Comparison of ENCODE assay signal across 1 cellular context in the genomic region with DNA sequence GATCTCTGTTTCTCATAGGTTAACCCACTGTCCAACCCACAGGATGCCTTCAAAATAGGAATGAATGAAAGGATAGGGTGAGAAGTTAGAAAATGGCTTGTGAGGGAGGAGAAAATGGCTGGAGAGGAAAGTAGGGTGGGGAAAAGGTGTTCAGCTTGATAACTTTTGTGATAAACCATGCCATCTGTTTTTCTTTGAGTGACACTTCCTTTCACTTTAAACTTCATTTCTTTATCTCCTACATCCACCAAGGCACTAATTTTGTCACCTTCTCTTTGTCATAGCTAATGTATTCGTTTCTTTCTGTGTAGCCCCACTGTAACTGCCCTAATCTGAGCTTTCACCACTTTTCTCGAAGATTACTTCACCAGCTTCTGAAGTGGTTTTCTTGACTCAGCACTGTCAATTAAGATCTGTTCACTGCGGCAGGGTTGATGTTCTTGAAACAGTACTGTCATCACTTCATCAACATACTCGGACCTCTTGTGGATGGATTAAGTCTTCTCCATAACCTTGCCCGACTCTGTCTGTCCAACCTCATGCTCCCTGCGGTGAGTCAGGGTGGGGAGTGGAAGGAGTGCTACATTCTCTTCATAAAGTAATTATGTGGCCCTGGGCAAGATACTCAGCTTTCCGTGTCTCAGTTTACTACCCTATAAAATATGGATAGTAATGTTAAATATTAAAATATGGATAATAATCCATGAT.
TF ChIP-seq lines count a peak whose summit lies in the region.

No MANE protein-coding gene starts in this region.

TF ChIP-seq in K562, 482 proteins besides CTCF, POLR2A, EP300 and RAD21 (continued from another document and continues in another):
- TF ChIP-seq, protein P1, sequence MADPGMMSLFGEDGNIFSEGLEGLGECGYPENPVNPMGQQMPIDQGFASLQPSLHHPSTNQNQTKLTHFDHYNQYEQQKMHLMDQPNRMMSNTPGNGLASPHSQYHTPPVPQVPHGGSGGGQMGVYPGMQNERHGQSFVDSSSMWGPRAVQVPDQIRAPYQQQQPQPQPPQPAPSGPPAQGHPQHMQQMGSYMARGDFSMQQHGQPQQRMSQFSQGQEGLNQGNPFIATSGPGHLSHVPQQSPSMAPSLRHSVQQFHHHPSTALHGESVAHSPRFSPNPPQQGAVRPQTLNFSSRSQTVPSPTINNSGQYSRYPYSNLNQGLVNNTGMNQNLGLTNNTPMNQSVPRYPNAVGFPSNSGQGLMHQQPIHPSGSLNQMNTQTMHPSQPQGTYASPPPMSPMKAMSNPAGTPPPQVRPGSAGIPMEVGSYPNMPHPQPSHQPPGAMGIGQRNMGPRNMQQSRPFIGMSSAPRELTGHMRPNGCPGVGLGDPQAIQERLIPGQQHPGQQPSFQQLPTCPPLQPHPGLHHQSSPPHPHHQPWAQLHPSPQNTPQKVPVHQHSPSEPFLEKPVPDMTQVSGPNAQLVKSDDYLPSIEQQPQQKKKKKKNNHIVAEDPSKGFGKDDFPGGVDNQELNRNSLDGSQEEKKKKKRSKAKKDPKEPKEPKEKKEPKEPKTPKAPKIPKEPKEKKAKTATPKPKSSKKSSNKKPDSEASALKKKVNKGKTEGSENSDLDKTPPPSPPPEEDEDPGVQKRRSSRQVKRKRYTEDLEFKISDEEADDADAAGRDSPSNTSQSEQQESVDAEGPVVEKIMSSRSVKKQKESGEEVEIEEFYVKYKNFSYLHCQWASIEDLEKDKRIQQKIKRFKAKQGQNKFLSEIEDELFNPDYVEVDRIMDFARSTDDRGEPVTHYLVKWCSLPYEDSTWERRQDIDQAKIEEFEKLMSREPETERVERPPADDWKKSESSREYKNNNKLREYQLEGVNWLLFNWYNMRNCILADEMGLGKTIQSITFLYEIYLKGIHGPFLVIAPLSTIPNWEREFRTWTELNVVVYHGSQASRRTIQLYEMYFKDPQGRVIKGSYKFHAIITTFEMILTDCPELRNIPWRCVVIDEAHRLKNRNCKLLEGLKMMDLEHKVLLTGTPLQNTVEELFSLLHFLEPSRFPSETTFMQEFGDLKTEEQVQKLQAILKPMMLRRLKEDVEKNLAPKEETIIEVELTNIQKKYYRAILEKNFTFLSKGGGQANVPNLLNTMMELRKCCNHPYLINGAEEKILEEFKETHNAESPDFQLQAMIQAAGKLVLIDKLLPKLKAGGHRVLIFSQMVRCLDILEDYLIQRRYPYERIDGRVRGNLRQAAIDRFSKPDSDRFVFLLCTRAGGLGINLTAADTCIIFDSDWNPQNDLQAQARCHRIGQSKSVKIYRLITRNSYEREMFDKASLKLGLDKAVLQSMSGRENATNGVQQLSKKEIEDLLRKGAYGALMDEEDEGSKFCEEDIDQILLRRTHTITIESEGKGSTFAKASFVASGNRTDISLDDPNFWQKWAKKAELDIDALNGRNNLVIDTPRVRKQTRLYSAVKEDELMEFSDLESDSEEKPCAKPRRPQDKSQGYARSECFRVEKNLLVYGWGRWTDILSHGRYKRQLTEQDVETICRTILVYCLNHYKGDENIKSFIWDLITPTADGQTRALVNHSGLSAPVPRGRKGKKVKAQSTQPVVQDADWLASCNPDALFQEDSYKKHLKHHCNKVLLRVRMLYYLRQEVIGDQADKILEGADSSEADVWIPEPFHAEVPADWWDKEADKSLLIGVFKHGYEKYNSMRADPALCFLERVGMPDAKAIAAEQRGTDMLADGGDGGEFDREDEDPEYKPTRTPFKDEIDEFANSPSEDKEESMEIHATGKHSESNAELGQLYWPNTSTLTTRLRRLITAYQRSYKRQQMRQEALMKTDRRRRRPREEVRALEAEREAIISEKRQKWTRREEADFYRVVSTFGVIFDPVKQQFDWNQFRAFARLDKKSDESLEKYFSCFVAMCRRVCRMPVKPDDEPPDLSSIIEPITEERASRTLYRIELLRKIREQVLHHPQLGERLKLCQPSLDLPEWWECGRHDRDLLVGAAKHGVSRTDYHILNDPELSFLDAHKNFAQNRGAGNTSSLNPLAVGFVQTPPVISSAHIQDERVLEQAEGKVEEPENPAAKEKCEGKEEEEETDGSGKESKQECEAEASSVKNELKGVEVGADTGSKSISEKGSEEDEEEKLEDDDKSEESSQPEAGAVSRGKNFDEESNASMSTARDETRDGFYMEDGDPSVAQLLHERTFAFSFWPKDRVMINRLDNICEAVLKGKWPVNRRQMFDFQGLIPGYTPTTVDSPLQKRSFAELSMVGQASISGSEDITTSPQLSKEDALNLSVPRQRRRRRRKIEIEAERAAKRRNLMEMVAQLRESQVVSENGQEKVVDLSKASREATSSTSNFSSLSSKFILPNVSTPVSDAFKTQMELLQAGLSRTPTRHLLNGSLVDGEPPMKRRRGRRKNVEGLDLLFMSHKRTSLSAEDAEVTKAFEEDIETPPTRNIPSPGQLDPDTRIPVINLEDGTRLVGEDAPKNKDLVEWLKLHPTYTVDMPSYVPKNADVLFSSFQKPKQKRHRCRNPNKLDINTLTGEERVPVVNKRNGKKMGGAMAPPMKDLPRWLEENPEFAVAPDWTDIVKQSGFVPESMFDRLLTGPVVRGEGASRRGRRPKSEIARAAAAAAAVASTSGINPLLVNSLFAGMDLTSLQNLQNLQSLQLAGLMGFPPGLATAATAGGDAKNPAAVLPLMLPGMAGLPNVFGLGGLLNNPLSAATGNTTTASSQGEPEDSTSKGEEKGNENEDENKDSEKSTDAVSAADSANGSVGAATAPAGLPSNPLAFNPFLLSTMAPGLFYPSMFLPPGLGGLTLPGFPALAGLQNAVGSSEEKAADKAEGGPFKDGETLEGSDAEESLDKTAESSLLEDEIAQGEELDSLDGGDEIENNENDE (IDR thresholded peaks at IDR 0.05; ENCODE audit: low read depth, low read length), result no peak
- TF ChIP-seq, protein P2, sequence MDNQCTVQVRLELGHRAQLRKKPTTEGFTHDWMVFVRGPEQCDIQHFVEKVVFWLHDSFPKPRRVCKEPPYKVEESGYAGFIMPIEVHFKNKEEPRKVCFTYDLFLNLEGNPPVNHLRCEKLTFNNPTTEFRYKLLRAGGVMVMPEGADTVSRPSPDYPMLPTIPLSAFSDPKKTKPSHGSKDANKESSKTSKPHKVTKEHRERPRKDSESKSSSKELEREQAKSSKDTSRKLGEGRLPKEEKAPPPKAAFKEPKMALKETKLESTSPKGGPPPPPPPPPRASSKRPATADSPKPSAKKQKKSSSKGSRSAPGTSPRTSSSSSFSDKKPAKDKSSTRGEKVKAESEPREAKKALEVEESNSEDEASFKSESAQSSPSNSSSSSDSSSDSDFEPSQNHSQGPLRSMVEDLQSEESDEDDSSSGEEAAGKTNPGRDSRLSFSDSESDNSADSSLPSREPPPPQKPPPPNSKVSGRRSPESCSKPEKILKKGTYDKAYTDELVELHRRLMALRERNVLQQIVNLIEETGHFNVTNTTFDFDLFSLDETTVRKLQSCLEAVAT (IDR thresholded peaks at IDR 0.05), result peak; percentile 49 to 81; a peak in 3 of 4 replicates
- TF ChIP-seq SAP30 (IDR thresholded peaks at IDR 0.05; ENCODE audit: borderline replicate concordance, insufficient read depth, low read depth, low read length, poor library complexity, severe bottlenecking) (no peak), COPS2 (conservative IDR thresholded peaks at IDR 0.05) (no peak), ZNF695 (CRISPR knock-in tag; IDR thresholded peaks at IDR 0.05) (no peak), TAF9B (IDR thresholded peaks at IDR 0.05; ENCODE audit: partially characterized antibody) (peak; percentile 88), BCL6 (CRISPR knock-in tag; IDR thresholded peaks at IDR 0.05) (no peak), CHD4 (IDR thresholded peaks at IDR 0.05; ENCODE audit: insufficient read depth, insufficient replicate concordance, low read depth, low read length, poor library complexity, severe bottlenecking) (no peak), HNRNPLL (IDR thresholded peaks at IDR 0.05; ENCODE audit: low read depth, low read length, poor library complexity, severe bottlenecking) (no peak), MYNN (IDR thresholded peaks at IDR 0.05) (no peak), MYNN (CRISPR knock-in tag; IDR thresholded peaks at IDR 0.05) (no peak), HIVEP1 (CRISPR knock-in tag; IDR thresholded peaks at IDR 0.05) (no peak), MTA1 (IDR thresholded peaks at IDR 0.05; ENCODE audit: borderline replicate concordance) (peak; percentile 85), CBX5 (IDR thresholded peaks at IDR 0.05; ENCODE audit: borderline replicate concordance, low read depth) (no peak), FIP1L1 (IDR thresholded peaks at IDR 0.05; ENCODE audit: low read depth, low read length, poor library complexity, severe bottlenecking) (no peak), ZBTB7A (IDR thresholded peaks at IDR 0.05; ENCODE audit: borderline replicate concordance, control insufficient read depth, low read depth, low read length) (no peak), SNRNP70 (optimal IDR thresholded peaks at IDR 0.05; ENCODE audit: low read depth, low read length) (no peak), ZNF551 (CRISPR knock-in tag; IDR thresholded peaks at IDR 0.05) (no peak), ILF3 (IDR thresholded peaks at IDR 0.05; ENCODE audit: borderline replicate concordance) (no peak), BRD9 (IDR thresholded peaks at IDR 0.05; ENCODE audit: low read depth, partially characterized antibody) (peak; percentile 88), ZNF707 (CRISPR knock-in tag; conservative IDR thresholded peaks at IDR 0.05) (no peak), SRSF9 (IDR thresholded peaks at IDR 0.05; ENCODE audit: borderline replicate concordance, low read depth, low read length) (no peak), ZNF23 (CRISPR knock-in tag; IDR thresholded peaks at IDR 0.05) (no peak), MTF1 (CRISPR knock-in tag; IDR thresholded peaks at IDR 0.05; ENCODE audit: borderline replicate concordance) (no peak), EHMT2 (IDR thresholded peaks at IDR 0.05) (peak; percentile 96)
- TF ChIP-seq, protein P3, sequence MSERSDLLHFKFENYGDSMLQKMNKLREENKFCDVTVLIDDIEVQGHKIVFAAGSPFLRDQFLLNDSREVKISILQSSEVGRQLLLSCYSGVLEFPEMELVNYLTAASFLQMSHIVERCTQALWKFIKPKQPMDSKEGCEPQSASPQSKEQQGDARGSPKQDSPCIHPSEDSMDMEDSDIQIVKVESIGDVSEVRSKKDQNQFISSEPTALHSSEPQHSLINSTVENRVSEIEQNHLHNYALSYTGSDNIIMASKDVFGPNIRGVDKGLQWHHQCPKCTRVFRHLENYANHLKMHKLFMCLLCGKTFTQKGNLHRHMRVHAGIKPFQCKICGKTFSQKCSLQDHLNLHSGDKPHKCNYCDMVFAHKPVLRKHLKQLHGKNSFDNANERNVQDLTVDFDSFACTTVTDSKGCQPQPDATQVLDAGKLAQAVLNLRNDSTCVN (CRISPR knock-in tag; IDR thresholded peaks at IDR 0.05), result no peak
- TF ChIP-seq, protein P4, sequence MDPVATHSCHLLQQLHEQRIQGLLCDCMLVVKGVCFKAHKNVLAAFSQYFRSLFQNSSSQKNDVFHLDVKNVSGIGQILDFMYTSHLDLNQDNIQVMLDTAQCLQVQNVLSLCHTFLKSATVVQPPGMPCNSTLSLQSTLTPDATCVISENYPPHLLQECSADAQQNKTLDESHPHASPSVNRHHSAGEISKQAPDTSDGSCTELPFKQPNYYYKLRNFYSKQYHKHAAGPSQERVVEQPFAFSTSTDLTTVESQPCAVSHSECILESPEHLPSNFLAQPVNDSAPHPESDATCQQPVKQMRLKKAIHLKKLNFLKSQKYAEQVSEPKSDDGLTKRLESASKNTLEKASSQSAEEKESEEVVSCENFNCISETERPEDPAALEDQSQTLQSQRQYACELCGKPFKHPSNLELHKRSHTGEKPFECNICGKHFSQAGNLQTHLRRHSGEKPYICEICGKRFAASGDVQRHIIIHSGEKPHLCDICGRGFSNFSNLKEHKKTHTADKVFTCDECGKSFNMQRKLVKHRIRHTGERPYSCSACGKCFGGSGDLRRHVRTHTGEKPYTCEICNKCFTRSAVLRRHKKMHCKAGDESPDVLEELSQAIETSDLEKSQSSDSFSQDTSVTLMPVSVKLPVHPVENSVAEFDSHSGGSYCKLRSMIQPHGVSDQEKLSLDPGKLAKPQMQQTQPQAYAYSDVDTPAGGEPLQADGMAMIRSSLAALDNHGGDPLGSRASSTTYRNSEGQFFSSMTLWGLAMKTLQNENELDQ (CRISPR knock-in tag; IDR thresholded peaks at IDR 0.05; ENCODE audit: borderline replicate concordance), result no peak
- TF ChIP-seq, protein P5, sequence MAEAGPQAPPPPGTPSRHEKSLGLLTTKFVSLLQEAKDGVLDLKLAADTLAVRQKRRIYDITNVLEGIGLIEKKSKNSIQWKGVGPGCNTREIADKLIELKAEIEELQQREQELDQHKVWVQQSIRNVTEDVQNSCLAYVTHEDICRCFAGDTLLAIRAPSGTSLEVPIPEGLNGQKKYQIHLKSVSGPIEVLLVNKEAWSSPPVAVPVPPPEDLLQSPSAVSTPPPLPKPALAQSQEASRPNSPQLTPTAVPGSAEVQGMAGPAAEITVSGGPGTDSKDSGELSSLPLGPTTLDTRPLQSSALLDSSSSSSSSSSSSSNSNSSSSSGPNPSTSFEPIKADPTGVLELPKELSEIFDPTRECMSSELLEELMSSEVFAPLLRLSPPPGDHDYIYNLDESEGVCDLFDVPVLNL (CRISPR knock-in tag; IDR thresholded peaks at IDR 0.05; ENCODE audit: low read depth), result no peak
- TF ChIP-seq, protein P6, sequence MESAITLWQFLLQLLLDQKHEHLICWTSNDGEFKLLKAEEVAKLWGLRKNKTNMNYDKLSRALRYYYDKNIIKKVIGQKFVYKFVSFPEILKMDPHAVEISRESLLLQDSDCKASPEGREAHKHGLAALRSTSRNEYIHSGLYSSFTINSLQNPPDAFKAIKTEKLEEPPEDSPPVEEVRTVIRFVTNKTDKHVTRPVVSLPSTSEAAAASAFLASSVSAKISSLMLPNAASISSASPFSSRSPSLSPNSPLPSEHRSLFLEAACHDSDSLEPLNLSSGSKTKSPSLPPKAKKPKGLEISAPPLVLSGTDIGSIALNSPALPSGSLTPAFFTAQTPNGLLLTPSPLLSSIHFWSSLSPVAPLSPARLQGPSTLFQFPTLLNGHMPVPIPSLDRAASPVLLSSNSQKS (CRISPR knock-in tag; IDR thresholded peaks at IDR 0.05), result no peak
- TF ChIP-seq, protein P7, sequence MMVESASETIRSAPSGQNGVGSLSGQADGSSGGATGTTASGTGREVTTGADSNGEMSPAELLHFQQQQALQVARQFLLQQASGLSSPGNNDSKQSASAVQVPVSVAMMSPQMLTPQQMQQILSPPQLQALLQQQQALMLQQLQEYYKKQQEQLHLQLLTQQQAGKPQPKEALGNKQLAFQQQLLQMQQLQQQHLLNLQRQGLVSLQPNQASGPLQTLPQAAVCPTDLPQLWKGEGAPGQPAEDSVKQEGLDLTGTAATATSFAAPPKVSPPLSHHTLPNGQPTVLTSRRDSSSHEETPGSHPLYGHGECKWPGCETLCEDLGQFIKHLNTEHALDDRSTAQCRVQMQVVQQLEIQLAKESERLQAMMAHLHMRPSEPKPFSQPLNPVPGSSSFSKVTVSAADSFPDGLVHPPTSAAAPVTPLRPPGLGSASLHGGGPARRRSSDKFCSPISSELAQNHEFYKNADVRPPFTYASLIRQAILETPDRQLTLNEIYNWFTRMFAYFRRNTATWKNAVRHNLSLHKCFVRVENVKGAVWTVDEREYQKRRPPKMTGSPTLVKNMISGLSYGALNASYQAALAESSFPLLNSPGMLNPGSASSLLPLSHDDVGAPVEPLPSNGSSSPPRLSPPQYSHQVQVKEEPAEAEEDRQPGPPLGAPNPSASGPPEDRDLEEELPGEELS (CRISPR knock-in tag; IDR thresholded peaks at IDR 0.05; ENCODE audit: borderline replicate concordance), result no peak
- TF ChIP-seq, protein P8, sequence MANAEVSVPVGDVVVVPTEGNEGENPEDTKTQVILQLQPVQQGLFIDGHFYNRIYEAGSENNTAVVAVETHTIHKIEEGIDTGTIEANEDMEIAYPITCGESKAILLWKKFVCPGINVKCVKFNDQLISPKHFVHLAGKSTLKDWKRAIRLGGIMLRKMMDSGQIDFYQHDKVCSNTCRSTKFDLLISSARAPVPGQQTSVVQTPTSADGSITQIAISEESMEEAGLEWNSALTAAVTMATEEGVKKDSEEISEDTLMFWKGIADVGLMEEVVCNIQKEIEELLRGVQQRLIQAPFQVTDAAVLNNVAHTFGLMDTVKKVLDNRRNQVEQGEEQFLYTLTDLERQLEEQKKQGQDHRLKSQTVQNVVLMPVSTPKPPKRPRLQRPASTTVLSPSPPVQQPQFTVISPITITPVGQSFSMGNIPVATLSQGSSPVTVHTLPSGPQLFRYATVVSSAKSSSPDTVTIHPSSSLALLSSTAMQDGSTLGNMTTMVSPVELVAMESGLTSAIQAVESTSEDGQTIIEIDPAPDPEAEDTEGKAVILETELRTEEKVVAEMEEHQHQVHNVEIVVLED (CRISPR knock-in tag; IDR thresholded peaks at IDR 0.05), result no peak
